ENCODE assay signal across 8 cellular contexts in the genomic region with DNA sequence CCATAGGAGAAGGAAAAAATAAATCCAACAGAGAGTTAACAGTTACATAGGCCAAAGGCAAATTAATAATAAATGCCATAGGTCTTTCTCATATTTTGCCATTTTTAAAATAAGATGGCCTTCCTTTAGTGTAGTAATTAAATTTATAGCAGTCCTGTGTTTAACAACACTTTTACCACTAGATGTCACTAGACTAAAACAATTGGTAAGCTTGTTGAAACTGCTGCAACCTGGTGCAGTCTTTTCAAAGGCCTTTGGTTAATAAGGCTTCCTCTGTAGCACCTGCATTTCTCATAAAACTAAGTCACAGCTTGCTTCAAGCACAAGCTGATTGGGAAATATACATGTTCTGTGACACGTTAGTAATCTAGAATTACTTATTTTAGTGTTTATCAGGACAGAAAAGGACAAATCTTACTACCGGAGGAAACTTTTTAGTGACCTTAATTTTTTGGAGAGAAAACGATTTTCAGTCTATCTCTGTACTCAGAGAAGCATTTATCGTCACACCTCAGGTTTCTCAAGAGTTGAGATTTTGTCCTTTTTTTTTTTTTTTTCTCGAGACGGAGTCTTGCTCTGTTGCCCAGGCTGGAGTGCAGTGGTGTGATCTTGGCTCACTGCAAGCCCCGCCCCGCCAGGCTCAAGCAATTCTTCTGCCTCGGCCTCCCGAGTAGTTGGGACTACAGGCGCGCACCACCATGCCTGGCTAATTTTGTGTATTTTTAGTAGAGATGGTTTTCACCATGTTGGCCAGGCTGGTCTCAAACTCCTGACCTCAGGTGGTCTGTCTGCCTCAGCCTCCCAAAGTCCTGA. TPM values are rescaled to one million over a fixed set of nuclear protein-coding genes. Genes with fewer than 3 reads are reported as not detected.
A peak's percentile ranks its signal among the peaks of the same experiment; 100 is the strongest.
DNase-seq lines count a peak whose midpoint lies in the region; ATAC-seq, FAIRE-seq and TF ChIP-seq lines count a peak whose summit lies in the region.

No MANE protein-coding gene starts in this region.

- TF ChIP-seq POLR2A in HepG2 (IDR thresholded peaks at IDR 0.05; ENCODE audit: insufficient read depth in 1 of 2, low read depth in 2 of 2, low read length in 2 of 2): no peak

- H3K4me3 ChIP-seq in choroid plexus epithelial cell (ENCODE audit: low read depth, low read length) (no peak overlapping the region), HepG2 (replicated peaks in 1 of 3; ENCODE audit: insufficient read depth in 1 of 3, low read depth in 2 of 3, low read length in 3 of 3) (no peak overlapping the region)

- no peak overlapping the region for H3K4me2 ChIP-seq in HepG2 (ENCODE audit: low read depth, low read length)

- no peak overlapping the region for H3K27ac ChIP-seq in HepG2 (ENCODE audit: extremely low read length, insufficient read depth, low read length)

- DNase-seq in CMK (ENCODE audit: low read depth) (peak; percentile 18), MV-4-11 (lab: John Stamatoyannopoulos, UW) (peak; percentile 72), RPMI7951 (ENCODE audit: low read depth) (peak; percentile 72), choroid plexus epithelial cell (ENCODE audit: low read depth) (peak; percentile 91), HepG2 (ENCODE audit: low spot score) (peak; percentile 81), type B pancreatic cell (ENCODE audit: extremely low spot score, unreplicated experiment) (no peak), NK-92 (lab: John Stamatoyannopoulos, UW; ENCODE audit: unreplicated experiment) (no peak)

- no peaks in the 10 kb centered on the region for H3K36me3 ChIP-seq in HepG2 (replicated peaks in 1 of 2; ENCODE audit: control insufficient read depth in 1 of 2, insufficient read depth in 2 of 2, low read length in 2 of 2)

- H3K9ac ChIP-seq in HepG2 (ENCODE audit: insufficient read depth, low read depth, low read length): no peak overlapping the region

- intact Hi-C loops in HepG2 (cut with micrococcal nuclease; ENCODE audit: unreplicated experiment): loop anchor here (1.0 to 5.0 kb wide), 5 partner anchors 110 to 327 kb away; a partner anchor contains a TSS

- POLR2A ChIA-PET in HepG2 (lab: Yijun Ruan, JAX): interaction anchor here (1.0 to 1.4 kb wide), 4 partner anchors 21 to 186 kb away, joined by 3 to 5 read pairs (median 4); a partner anchor contains a TSS

- peaks cover 5% of the 10 kb centered on the region for H3K4me1 Mint-ChIP-seq in type B pancreatic cell (ENCODE audit: unreplicated experiment)

- peaks cover 3% of the 10 kb centered on the region for H3K79me2 ChIP-seq in HepG2 (ENCODE audit: insufficient read depth, low read length)

- H3K4me3 Mint-ChIP-seq in type B pancreatic cell: no peak overlapping the region

- TF ChIP-seq CTCF in choroid plexus epithelial cell (conservative IDR thresholded peaks at IDR 0.05; ENCODE audit: low read depth, low read length) (peak; percentile 60), HepG2 (CRISPR knock-in tag; IDR thresholded peaks at IDR 0.05) (peak; percentile 80), type B pancreatic cell (conservative IDR thresholded peaks at IDR 0.05) (peak; percentile 92)

- WGBS in HepG2 (ENCODE audit: low lambda C conversion rate): 86% methylated on average over 12 of the region's 12 CpGs

- peaks cover 25% of the 10 kb centered on the region for H3K36me3 Mint-ChIP-seq in type B pancreatic cell

- ATAC-seq in GM19043 (IDR thresholded peaks at IDR 0.05; ENCODE audit: low read depth, unreplicated experiment) (peak; percentile 72), HepG2 (peak; percentile 81)

- TF ChIP-seq EP300 in HepG2 (IDR thresholded peaks at IDR 0.05; ENCODE audit: low read depth in 2 of 2, low read length in 2 of 2) (no peak), HepG2 (CRISPR knock-in tag; IDR thresholded peaks at IDR 0.05; ENCODE audit: borderline replicate concordance) (no peak)

- no peaks in the 10 kb centered on the region for H4K20me1 ChIP-seq in HepG2 (ENCODE audit: insufficient read depth, low read length)

- H3K27me3 ChIP-seq in HepG2 (ENCODE audit: control insufficient read depth in 1 of 2, insufficient read depth in 2 of 2, low read length in 2 of 2): no peaks in the 10 kb centered on the region

- FAIRE-seq in HepG2 (lab: Jason Lieb, UNC): peak; percentile 70

- no peaks in the 10 kb centered on the region for H3K27me3 Mint-ChIP-seq in type B pancreatic cell

- in situ Hi-C loops in HepG2 (cut with HindIII; ENCODE audit: extremely low pct_ligation_motif_present, low pct_unique_long_range_greater_than_20kb): loop anchor here (5.0 kb wide), 1 partner anchor 330 kb away; no protein-coding TSS in a partner anchor

- H3K27ac Mint-ChIP-seq in type B pancreatic cell: peak overlapping the region; percentile 68

- H3K9me3 ChIP-seq in HepG2 (ENCODE audit: low read length): no peaks in the 10 kb centered on the region

- H3K9me3 Mint-ChIP-seq in type B pancreatic cell: no peaks in the 10 kb centered on the region

- peaks cover 61% of the 10 kb centered on the region for H3K4me1 ChIP-seq in HepG2 (ENCODE audit: insufficient read depth, low read length)

- CTCF ChIA-PET in HepG2 (lab: Yijun Ruan, JAX; ENCODE audit: low intra/inter-chr PET ratio, low total read pairs): interaction anchor here (0.7 to 2.5 kb wide), 7 partner anchors 27 to 360 kb away, joined by 3 to 22 read pairs (median 4); a partner anchor contains a TSS

- no peak overlapping the region for H2AFZ ChIP-seq in HepG2 (ENCODE audit: low read length)

- BruUV-seq in HepG2 (replicated peaks; lab: Mats Ljungman, UMichigan): no TSS peak

- TF ChIP-seq RAD21 in HepG2 (CRISPR knock-in tag; IDR thresholded peaks at IDR 0.05): peak; percentile 91

RNA-seq across cellular contexts. Expression of a gene that starts 20.0 kb away (rescaled TPM):
- total RNA-seq in RPMI7951 (2014; rRNA removed; shearing (Covaris generic)): 7.8 and 12.5 TPM in 2 replicates
- 3.9 and 8.2 TPM in 2 replicates for total RNA-seq in HepG2 (2016; rRNA removed; fragmentation: Illumina TruSeq; extraction: Trizol)
- 3.0 and 3.6 TPM in 2 replicates for total RNA-seq in HepG2 (2016; cell fraction: cytosol; rRNA removed; fragmentation: Illumina TruSeq; extraction: Trizol; ENCODE audit: low read depth)
- total RNA-seq in HepG2 (2016; cell fraction: insoluble cytoplasmic fraction; rRNA removed; fragmentation: Illumina TruSeq; extraction: Trizol): 7.3 and 9.1 TPM in 2 replicates
- 3.7 and 4.9 TPM in 2 replicates for total RNA-seq in HepG2 (2016; cell fraction: membrane; rRNA removed; fragmentation: Illumina TruSeq; extraction: Trizol)
- total RNA-seq in HepG2 (2016; cell fraction: nucleus; rRNA removed; fragmentation: Illumina TruSeq; extraction: Trizol): 4.0 and 6.6 TPM in 2 replicates
- 3.3 and 4.7 TPM in 2 replicates for polyA plus RNA-seq in HepG2 (2011; rRNA removed)
- 3.9 and 5.2 TPM in 2 replicates for polyA plus RNA-seq in HepG2 (2011; cell fraction: cytosol; rRNA removed)
- 6.4 and 8.1 TPM in 2 replicates for polyA plus RNA-seq in HepG2 (2011; cell fraction: nucleus; rRNA removed)
- polyA plus RNA-seq in HepG2 (2012): 3.6 and 5.8 TPM in 2 replicates
- 3.0 and 4.3 TPM in 2 replicates for polyA plus RNA-seq in HepG2 (2016; cell fraction: cytosol; fragmentation: Illumina TruSeq; extraction: Trizol; ENCODE audit: low read depth)
- 8.0 and 9.3 TPM in 2 replicates for polyA plus RNA-seq in HepG2 (2016; cell fraction: insoluble cytoplasmic fraction; fragmentation: Illumina TruSeq; extraction: Trizol; ENCODE audit: low read depth)
- polyA plus RNA-seq in HepG2 (2016; cell fraction: membrane; fragmentation: Illumina TruSeq; extraction: Trizol; ENCODE audit: low read depth): 5.1 and 6.0 TPM in 2 replicates
- 3.9 and 7.7 TPM in 2 replicates for polyA plus RNA-seq in HepG2 (2016; cell fraction: nucleus; fragmentation: Illumina TruSeq; extraction: Trizol; ENCODE audit: insufficient read depth, low read depth)
- polyA minus RNA-seq in HepG2 (2011; rRNA and poly(A)+ RNA removed; ENCODE audit: low replicate concordance): 5.6 and 7.5 TPM in 2 replicates
- 3.8 and 3.9 TPM in 2 replicates for polyA minus RNA-seq in HepG2 (2011; cell fraction: cytosol; rRNA and poly(A)+ RNA removed)
- polyA minus RNA-seq in HepG2 (2011; cell fraction: nucleus; rRNA and poly(A)+ RNA removed): 12.2 and 13.7 TPM in 2 replicates
- 14.4 and 20.1 TPM in 2 replicates for total RNA-seq in type B pancreatic cell (ENCODE audit: low replicate concordance)

RNA-seq across cellular contexts. Expression of a gene that starts 26.8 kb away (rescaled TPM):
- total RNA-seq in RPMI7951 (2014; rRNA removed; shearing (Covaris generic)): 3.3 and 8.5 TPM in 2 replicates
- total RNA-seq in HepG2 (2016; rRNA removed; fragmentation: Illumina TruSeq; extraction: Trizol) (4.2 and 4.4 TPM in 2 replicates), type B pancreatic cell (ENCODE audit: low replicate concordance) (16.8 and 77.1 TPM in 2 replicates)
- total RNA-seq in HepG2 (2016; cell fraction: cytosol; rRNA removed; fragmentation: Illumina TruSeq; extraction: Trizol; ENCODE audit: low read depth): 0.91 and 1.4 TPM in 2 replicates
- 3.6 and 4.5 TPM in 2 replicates for total RNA-seq in HepG2 (2016; cell fraction: insoluble cytoplasmic fraction; rRNA removed; fragmentation: Illumina TruSeq; extraction: Trizol)
- total RNA-seq in HepG2 (2016; cell fraction: membrane; rRNA removed; fragmentation: Illumina TruSeq; extraction: Trizol): 4.4 and 4.9 TPM in 2 replicates
- 3.2 TPM in 2 replicates for total RNA-seq in HepG2 (2016; cell fraction: nucleus; rRNA removed; fragmentation: Illumina TruSeq; extraction: Trizol)
- polyA plus RNA-seq in HepG2 (2011; rRNA removed): 1.9 TPM in 2 replicates
- polyA plus RNA-seq in HepG2 (2011; cell fraction: cytosol; rRNA removed): 1.7 and 1.8 TPM in 2 replicates
- polyA plus RNA-seq in HepG2 (2011; cell fraction: nucleus; rRNA removed): 0.40 and 0.69 TPM in 2 replicates
- 7.8 and 9.6 TPM in 2 replicates for polyA plus RNA-seq in HepG2 (2012)
- 3.7 and 5.4 TPM in 2 replicates for polyA plus RNA-seq in HepG2 (2016; cell fraction: cytosol; fragmentation: Illumina TruSeq; extraction: Trizol; ENCODE audit: low read depth)
- 6.7 and 7.4 TPM in 2 replicates for polyA plus RNA-seq in HepG2 (2016; cell fraction: insoluble cytoplasmic fraction; fragmentation: Illumina TruSeq; extraction: Trizol; ENCODE audit: low read depth)
- polyA plus RNA-seq in HepG2 (2016; cell fraction: membrane; fragmentation: Illumina TruSeq; extraction: Trizol; ENCODE audit: low read depth): 8.2 and 9.1 TPM in 2 replicates
- polyA plus RNA-seq in HepG2 (2016; cell fraction: nucleus; fragmentation: Illumina TruSeq; extraction: Trizol; ENCODE audit: insufficient read depth, low read depth): 9.8 and 10.0 TPM in 2 replicates
- polyA minus RNA-seq in HepG2 (2011; rRNA and poly(A)+ RNA removed; ENCODE audit: low replicate concordance): 0.76 and 1.3 TPM in 2 replicates
- polyA minus RNA-seq in HepG2 (2011; cell fraction: cytosol; rRNA and poly(A)+ RNA removed): 1.5 and 2.0 TPM in 2 replicates
- 0.26 and 0.62 TPM in 2 replicates for polyA minus RNA-seq in HepG2 (2011; cell fraction: nucleus; rRNA and poly(A)+ RNA removed)

Comparison
In these comparisons a context has a peak if more than half of its experiments do, and no peak if none do; other contexts are left out.
1. DNase-seq: peak in CMK (single experiment), MV-4-11 (single experiment), RPMI7951 (single experiment), choroid plexus epithelial cell (single experiment) and HepG2 (single experiment); none in type B pancreatic cell (single experiment) and NK-92 (single experiment).
2. Peak in every context shown above with its lines, with median percentiles within 50 percentile points of each other: CTCF ChIP-seq.